Comparison of ENCODE assay signal across 8 cellular contexts in the genomic region with DNA sequence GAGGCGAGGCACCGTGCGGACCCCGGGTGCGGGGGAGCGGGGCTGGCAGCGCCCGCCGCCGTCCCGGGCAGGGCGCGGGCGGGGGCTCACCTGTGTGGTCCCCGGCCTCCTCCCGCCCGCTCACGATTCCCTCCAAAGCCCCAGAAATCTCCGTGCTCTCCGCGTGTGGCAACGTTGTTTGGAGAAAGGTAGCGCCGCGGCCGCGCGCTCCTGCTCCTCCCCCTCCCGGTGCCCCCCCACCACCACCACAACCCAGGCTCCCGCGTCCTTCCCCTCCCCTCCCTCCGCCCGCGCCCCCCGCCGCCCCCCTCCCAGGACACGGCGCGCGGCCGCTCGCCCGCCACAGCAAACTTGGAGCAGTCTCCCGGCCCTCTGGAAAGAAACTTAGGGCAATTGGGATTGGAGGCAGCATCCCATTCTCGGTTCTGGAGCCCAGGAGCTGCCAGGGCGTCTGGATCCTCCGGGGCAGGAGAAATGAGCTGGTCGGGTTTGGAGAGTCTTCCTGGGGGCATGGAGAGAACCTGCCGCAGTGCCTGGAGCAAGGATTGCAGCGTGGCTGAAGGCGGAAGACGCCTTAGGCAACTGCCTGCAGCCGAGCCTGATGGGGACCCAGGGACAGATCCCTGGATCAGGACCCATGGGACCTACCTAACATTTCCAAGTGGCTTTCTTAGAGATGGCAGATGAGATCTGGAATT. TPM values are rescaled to one million over a fixed set of nuclear protein-coding genes. Genes with fewer than 3 reads are reported as not detected.
DNase-seq lines count a peak whose midpoint lies in the region; ATAC-seq and TF ChIP-seq lines count a peak whose summit lies in the region.

No MANE protein-coding gene starts in this region.

- no peak for TF ChIP-seq POLR2A in suprapubic skin (IDR thresholded peaks at IDR 0.05)

- H3K9me3 Mint-ChIP-seq in activated CD4-positive, alpha-beta T cell treated with anti-CD3 and anti-CD28 coated beads for 36 hours (ENCODE audit: low read depth), result peaks cover 6% of the 10 kb centered on the region
- no peaks in the 10 kb centered on the region for H3K9me3 Mint-ChIP-seq in endothelial cell (ENCODE audit: unreplicated experiment)

- POLR2A ChIA-PET in activated CD4-positive, alpha-beta T cell treated with anti-CD3 and anti-CD28 coated beads for 36 hours (lab: Charles Lee), result no interaction called here

- no peak for ATAC-seq in activated CD4-positive, alpha-beta T cell treated with anti-CD3 and anti-CD28 coated beads for 36 hours
- ATAC-seq in HG02571 (IDR thresholded peaks at IDR 0.05; ENCODE audit: unreplicated experiment), result no peak

- peak; percentile 60 for DNase-seq in activated CD4-positive, alpha-beta T cell treated with anti-CD3 and anti-CD28 coated beads for 36 hours
- no peak for DNase-seq in activated CD4-positive, alpha-beta T cell treated with anti-CD3 and anti-CD28 coated beads for 1 hour
- DNase-seq in NCI-H2171 treated with DMSO at 0.1 percent for 48 hours (lab: John Stamatoyannopoulos, UW), result peak; percentile 60
- DNase-seq in activated CD4-positive, alpha-beta T cell treated with anti-CD3 and anti-CD28 coated beads, Interleukin-2, amount 50 U/mL, for 4 hours, result peak; percentile 23 to 35
- peak; percentile 63 for DNase-seq in endothelial cell (ENCODE audit: low spot score)
- peak; percentile 83 to 86 for DNase-seq in suprapubic skin (ENCODE audit: low spot score in 2 of 2)

- H3K27ac ChIP-seq in mesodermal cell (ENCODE audit: low read depth, low read length, severe bottlenecking) (peak overlapping the region; percentile 95), suprapubic skin (peak overlapping the region; percentile 100)

- H3K27me3 ChIP-seq in suprapubic skin, result no peaks in the 10 kb centered on the region

- peak overlapping the region; percentile 88 for H3K4me3 Mint-ChIP-seq in activated CD4-positive, alpha-beta T cell treated with anti-CD3 and anti-CD28 coated beads for 36 hours
- peak overlapping the region; percentile 100 for H3K4me3 Mint-ChIP-seq in endothelial cell (ENCODE audit: unreplicated experiment)

- H3K4me1 Mint-ChIP-seq in activated CD4-positive, alpha-beta T cell treated with anti-CD3 and anti-CD28 coated beads for 36 hours, result peaks cover 61% of the 10 kb centered on the region
- peaks cover 41% of the 10 kb centered on the region for H3K4me1 Mint-ChIP-seq in endothelial cell (ENCODE audit: unreplicated experiment)

- H3K27ac Mint-ChIP-seq in activated CD4-positive, alpha-beta T cell treated with anti-CD3 and anti-CD28 coated beads for 36 hours, result peak overlapping the region; percentile 78
- peak overlapping the region; percentile 100 for H3K27ac Mint-ChIP-seq in endothelial cell (ENCODE audit: unreplicated experiment)

- no peak for TF ChIP-seq EP300 in suprapubic skin (IDR thresholded peaks at IDR 0.05)

- CTCF ChIA-PET in activated CD4-positive, alpha-beta T cell treated with anti-CD3 and anti-CD28 coated beads for 36 hours (lab: Charles Lee), result interaction anchor here (0.7 to 1.2 kb wide), 3 partner anchors 11 to 778 kb away, joined by 3 to 8 read pairs (median 4); no protein-coding TSS in a partner anchor

- H3K27me3 Mint-ChIP-seq in activated CD4-positive, alpha-beta T cell treated with anti-CD3 and anti-CD28 coated beads for 36 hours, result no peaks in the 10 kb centered on the region
- H3K27me3 Mint-ChIP-seq in endothelial cell (ENCODE audit: unreplicated experiment), result peaks cover 28% of the 10 kb centered on the region

- peaks cover 14% of the 10 kb centered on the region for H3K4me1 ChIP-seq in mesodermal cell (ENCODE audit: control insufficient read depth, insufficient read depth, low read length, poor library complexity, severe bottlenecking)
- peaks cover 31% of the 10 kb centered on the region for H3K4me1 ChIP-seq in suprapubic skin

- H3K4me3 ChIP-seq in mesodermal cell (ENCODE audit: extremely low read depth, insufficient read depth, low read length, poor library complexity, severe bottlenecking) (peak overlapping the region; percentile 89), suprapubic skin (peak overlapping the region; percentile 99)

- TF ChIP-seq CTCF in endothelial cell (IDR thresholded peaks at IDR 0.05; ENCODE audit: unreplicated experiment) (no peak), suprapubic skin (IDR thresholded peaks at IDR 0.05) (no peak)

- H3K36me3 ChIP-seq in mesodermal cell (ENCODE audit: control insufficient read depth, insufficient read depth, low read length) (peaks cover 8% of the 10 kb centered on the region), suprapubic skin (no peaks in the 10 kb centered on the region)

- WGBS in mesodermal cell (ENCODE audit: insufficient coverage in 2 of 2), 2 experiments, result 0% methylated on average over 17 to 27 of the region's 53 CpGs
- WGBS in suprapubic skin, result 0% methylated on average over 4 of the region's 53 CpGs

- H3K9me3 ChIP-seq in mesodermal cell (ENCODE audit: control insufficient read depth, low read length) (peaks cover 5% of the 10 kb centered on the region), suprapubic skin (no peaks in the 10 kb centered on the region)

- peaks cover 9% of the 10 kb centered on the region for H3K36me3 Mint-ChIP-seq in activated CD4-positive, alpha-beta T cell treated with anti-CD3 and anti-CD28 coated beads for 36 hours (ENCODE audit: low read depth)
- H3K36me3 Mint-ChIP-seq in endothelial cell (ENCODE audit: low read depth, unreplicated experiment), result peaks cover 15% of the 10 kb centered on the region

- intact Hi-C loops in activated CD4-positive, alpha-beta T cell treated with anti-CD3 and anti-CD28 coated beads for 36 hours (cut with DNase I, micrococcal nuclease), result loop anchor here in 1 of 2 experiments (1.0 to 10.0 kb wide), 7 partner anchors 152 to 978 kb away; partner anchors contain the start of genes RELL1, TMEM156 and UGDH

RNA-seq across cellular contexts. Expression of gene KLF3, which starts 0.9 kb away (rescaled TPM):
- 1 to 10 TPM; 6.1 to 6.2 TPM for total RNA-seq in activated CD4-positive, alpha-beta T cell treated with anti-CD3 and anti-CD28 coated beads for 36 hours
- total RNA-seq in endothelial cell (ENCODE audit: unreplicated experiment), result 73.4 TPM
- 55.0 TPM for polyA plus RNA-seq in mesodermal cell (2013, experiment 1 of 2)
- polyA plus RNA-seq in mesodermal cell (2013, experiment 2 of 2), result 50.2 TPM
- 100 to 1,000 TPM; 169 to 240 (median 223) TPM for total RNA-seq in suprapubic skin

Comparison
In these comparisons a context has a peak if more than half of its experiments do, and no peak if none do; other contexts are left out.
1. RNA of gene KLF3, which starts 0.9 kb away (total RNA-seq): 169 to 240 TPM in suprapubic skin and 73.4 TPM in endothelial cell (single experiment); 6.1 to 6.2 TPM in activated CD4-positive, alpha-beta T cell treated with anti-CD3 and anti-CD28 coated beads for 36 hours; every median in the first group is over 10 times any median in the second.